Comparison of ENCODE assay signal across 9 cellular contexts in the genomic region with DNA sequence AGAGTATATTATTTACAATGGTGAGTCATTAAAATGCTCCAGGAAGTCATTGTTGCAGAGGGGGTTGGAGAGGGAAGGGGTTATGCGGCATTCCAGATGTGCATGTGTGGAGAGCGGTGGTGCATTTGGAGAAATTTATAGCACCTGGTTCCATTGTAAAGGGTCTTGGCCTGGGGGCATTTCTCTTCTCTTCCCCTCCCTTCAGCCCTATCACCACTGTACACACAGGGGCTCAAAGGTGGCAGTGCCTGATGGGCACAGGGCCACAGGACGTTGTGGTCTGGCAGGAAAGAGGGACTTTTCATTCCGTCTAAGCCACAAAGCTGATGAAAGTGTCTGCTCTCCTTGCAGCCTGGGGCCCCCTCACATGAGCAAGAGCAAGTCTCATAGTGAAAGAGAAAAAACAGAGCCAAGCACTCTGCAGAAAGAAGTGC.
DNase-seq lines count a peak whose midpoint lies in the region; ATAC-seq and FAIRE-seq lines count a peak whose summit lies in the region.
"Had no signal": no experiment of that assay in that cellular context is flagged by ENCODE, and none has a peak within 500 bp of the region (broad histone marks: within the 10 kb centered on the region; RNA-seq: fewer than 3 reads in every experiment).

No MANE protein-coding gene starts in this region.

- no peaks in the 10 kb centered on the region for H3K36me3 Mint-ChIP-seq in activated naive CD8-positive, alpha-beta T cell treated with anti-CD3 and anti-CD28 coated beads, Interleukin-2, amount 50 U/mL, for 24 hours (ENCODE audit: low read depth)
- H3K36me3 Mint-ChIP-seq in stimulated activated memory B cell treated with anti-CD40 and anti-IgM and Interleukin-4, amounts not matched to agents 10 μg/mL and 1 μg/mL and 100 μg/mL, for 72 hours = no peaks in the 10 kb centered on the region
- H3K36me3 Mint-ChIP-seq in effector memory CD8-positive, alpha-beta T cell (ENCODE audit: insufficient read depth) = no peaks in the 10 kb centered on the region

- peak; percentile 76 for ATAC-seq in HG03108 (IDR thresholded peaks at IDR 0.05; ENCODE audit: unreplicated experiment)
- peak; percentile 60 for ATAC-seq in activated naive CD8-positive, alpha-beta T cell treated with anti-CD3 and anti-CD28 coated beads, Interleukin-2, amount 50 U/mL, for 24 hours
- no peak for ATAC-seq in stimulated activated memory B cell treated with anti-CD40 and anti-IgM and Interleukin-4, amounts not matched to agents 10 μg/mL and 1 μg/mL and 100 μg/mL, for 72 hours
- no peak for ATAC-seq in effector memory CD8-positive, alpha-beta T cell (replicated peaks)

- DNase-seq in AG20443 (ENCODE audit: low spot score) (peak; percentile 15), GM19239 (ENCODE audit: insufficient read length, low spot score) (peak; percentile 2), DMS153 treated with DMSO at 0.1 percent for 48 hours (lab: John Stamatoyannopoulos, UW; ENCODE audit: unreplicated experiment) (no peak), midbrain (lab: John Stamatoyannopoulos, UW) (no peak)
- DNase-seq in activated naive CD8-positive, alpha-beta T cell treated with anti-CD3 and anti-CD28 coated beads, Interleukin-2, amount 50 U/mL, for 24 hours = peak; percentile 3
- DNase-seq in effector memory CD8-positive, alpha-beta T cell = no peak
- DNase-seq: stimulated activated CD4-positive, alpha-beta T cell treated with anti-CD3 and anti-CD28 coated beads, Interleukin-4, amount 100 ng/mL, for 4 hours had no signal

- no peak for FAIRE-seq in GM19239 (lab: Jason Lieb, UNC)

- H3K27me3 Mint-ChIP-seq in activated naive CD8-positive, alpha-beta T cell treated with anti-CD3 and anti-CD28 coated beads, Interleukin-2, amount 50 U/mL, for 24 hours = peaks cover 3% of the 10 kb centered on the region
- H3K27me3 Mint-ChIP-seq in stimulated activated memory B cell treated with anti-CD40 and anti-IgM and Interleukin-4, amounts not matched to agents 10 μg/mL and 1 μg/mL and 100 μg/mL, for 72 hours = no peaks in the 10 kb centered on the region
- H3K27me3 Mint-ChIP-seq in effector memory CD8-positive, alpha-beta T cell = no peaks in the 10 kb centered on the region

- peaks cover 20% of the 10 kb centered on the region for H3K4me1 Mint-ChIP-seq in activated naive CD8-positive, alpha-beta T cell treated with anti-CD3 and anti-CD28 coated beads, Interleukin-2, amount 50 U/mL, for 24 hours
- H3K4me1 Mint-ChIP-seq in stimulated activated memory B cell treated with anti-CD40 and anti-IgM and Interleukin-4, amounts not matched to agents 10 μg/mL and 1 μg/mL and 100 μg/mL, for 72 hours = no peaks in the 10 kb centered on the region
- H3K4me1 Mint-ChIP-seq in effector memory CD8-positive, alpha-beta T cell (ENCODE audit: low read depth in 2 of 2) = peaks cover 2 to 11% of the 10 kb centered on the region in 2 donors

- peaks cover 5% of the 10 kb centered on the region for H3K9me3 Mint-ChIP-seq in activated naive CD8-positive, alpha-beta T cell treated with anti-CD3 and anti-CD28 coated beads, Interleukin-2, amount 50 U/mL, for 24 hours
- peaks cover 5% of the 10 kb centered on the region for H3K9me3 Mint-ChIP-seq in stimulated activated memory B cell treated with anti-CD40 and anti-IgM and Interleukin-4, amounts not matched to agents 10 μg/mL and 1 μg/mL and 100 μg/mL, for 72 hours
- H3K9me3 Mint-ChIP-seq in effector memory CD8-positive, alpha-beta T cell = peaks cover 0 to 5% of the 10 kb centered on the region in 2 donors

- no peak overlapping the region for H3K27ac Mint-ChIP-seq in activated naive CD8-positive, alpha-beta T cell treated with anti-CD3 and anti-CD28 coated beads, Interleukin-2, amount 50 U/mL, for 24 hours
- H3K27ac Mint-ChIP-seq in stimulated activated memory B cell treated with anti-CD40 and anti-IgM and Interleukin-4, amounts not matched to agents 10 μg/mL and 1 μg/mL and 100 μg/mL, for 72 hours = no peak overlapping the region
- peak overlapping the region in 1 of 2 donors; percentile 31 for H3K27ac Mint-ChIP-seq in effector memory CD8-positive, alpha-beta T cell

- no peak overlapping the region for H3K4me3 Mint-ChIP-seq in activated naive CD8-positive, alpha-beta T cell treated with anti-CD3 and anti-CD28 coated beads, Interleukin-2, amount 50 U/mL, for 24 hours
- H3K4me3 Mint-ChIP-seq in stimulated activated memory B cell treated with anti-CD40 and anti-IgM and Interleukin-4, amounts not matched to agents 10 μg/mL and 1 μg/mL and 100 μg/mL, for 72 hours = no peak overlapping the region
- H3K4me3 Mint-ChIP-seq in effector memory CD8-positive, alpha-beta T cell = peak overlapping the region in 1 of 2 donors; percentile 23

Comparison
In these comparisons a context has a peak if more than half of its experiments do, and no peak if none do; other contexts are left out.
1. DNase-seq: peak in AG20443 (single experiment), GM19239 (single experiment) and activated naive CD8-positive, alpha-beta T cell treated with anti-CD3 and anti-CD28 coated beads, Interleukin-2, amount 50 U/mL, for 24 hours (single experiment); none in DMS153 treated with DMSO at 0.1 percent for 48 hours (single experiment), effector memory CD8-positive, alpha-beta T cell (0 of 3) and midbrain (single experiment).
2. ATAC-seq: peak in HG03108 (single experiment) and activated naive CD8-positive, alpha-beta T cell treated with anti-CD3 and anti-CD28 coated beads, Interleukin-2, amount 50 U/mL, for 24 hours (single experiment); none in stimulated activated memory B cell treated with anti-CD40 and anti-IgM and Interleukin-4, amounts not matched to agents 10 μg/mL and 1 μg/mL and 100 μg/mL, for 72 hours (single experiment) and effector memory CD8-positive, alpha-beta T cell (single experiment).